Comparison of ENCODE assay signal across 8 cellular contexts in genomic region chr6:126312013-126312665, GRCh38. TPM values are rescaled to one million over a fixed set of nuclear protein-coding genes. Genes with fewer than 3 reads are reported as not detected.
DNase-seq lines count a peak whose midpoint lies in the region; ATAC-seq and TF ChIP-seq lines count a peak whose summit lies in the region.

No MANE protein-coding gene starts in this region.

- no peaks in the 10 kb centered on the region for H3K79me2 ChIP-seq in GM23248 (ENCODE audit: insufficient read depth)

- no peak overlapping the region for H2AFZ ChIP-seq in GM23248

- ATAC-seq in gastroesophageal sphincter: no peak

- TF ChIP-seq CTCF in GM13976 (IDR thresholded peaks at IDR 0.05; ENCODE audit: borderline replicate concordance, control extremely low read depth, extremely low read depth, insufficient read depth, missing control alignments): no peak
- TF ChIP-seq CTCF in epithelial cell of esophagus (IDR thresholded peaks at IDR 0.05; ENCODE audit: insufficient read depth, low read depth, low read length, missing control alignments): peak; percentile 54
- TF ChIP-seq CTCF in prostate gland (IDR thresholded peaks at IDR 0.05): no peak
- TF ChIP-seq CTCF in gastroesophageal sphincter (IDR thresholded peaks at IDR 0.05): no peak

- no peaks in the 10 kb centered on the region for H3K9me2 ChIP-seq in GM23248 (ENCODE audit: insufficient read depth)

- H3K27ac ChIP-seq in GM23248 (no peak overlapping the region), prostate gland (no peak overlapping the region), gastroesophageal sphincter (no peak overlapping the region)

- H3K27me3 ChIP-seq in GM23248 (replicated peaks; ENCODE audit: insufficient read depth) (no peaks in the 10 kb centered on the region), prostate gland (replicated peaks; ENCODE audit: insufficient read depth) (no peaks in the 10 kb centered on the region), gastroesophageal sphincter (no peaks in the 10 kb centered on the region)

- WGBS in GM23248 (ENCODE audit: low coverage in 1 of 2, low lambda C conversion rate in 2 of 2, missing lambda C conversion rate in 2 of 2), 2 experiments: 88 to 93% methylated on average over 1 of the region's 1 CpG
- WGBS in prostate gland: 69% methylated on average over 1 of the region's 1 CpG
- WGBS in gastroesophageal sphincter (ENCODE audit: low coverage in 1 of 2), 2 donors: 88 to 91% methylated on average over 1 of the region's 1 CpG

- H3K4me2 ChIP-seq in GM23248 (ENCODE audit: unreplicated experiment): no peak overlapping the region

- H3K4me1 ChIP-seq in GM23248 (ENCODE audit: insufficient read depth): no peaks in the 10 kb centered on the region
- H3K4me1 ChIP-seq in prostate gland (replicated peaks): no peaks in the 10 kb centered on the region
- no peaks in the 10 kb centered on the region for H3K4me1 ChIP-seq in gastroesophageal sphincter

- H3K9me3 ChIP-seq in GM23248 (ENCODE audit: low read depth) (no peaks in the 10 kb centered on the region), prostate gland (no peaks in the 10 kb centered on the region), gastroesophageal sphincter (no peaks in the 10 kb centered on the region)

- no peak overlapping the region for H3K9ac ChIP-seq in GM23248

- no peaks in the 10 kb centered on the region for H3F3A ChIP-seq in GM23248 (ENCODE audit: insufficient read depth)

- no peaks in the 10 kb centered on the region for H4K20me1 ChIP-seq in GM23248 (ENCODE audit: insufficient read depth)

- H3K4me3 ChIP-seq in GM23248 (no peak overlapping the region), epithelial cell of esophagus (ENCODE audit: low read length) (no peak overlapping the region), prostate gland (no peak overlapping the region), gastroesophageal sphincter (no peak overlapping the region)

- in situ Hi-C loops in GM13976 (cut with MboI; ENCODE audit: low sequenced_read_pairs, unreplicated experiment): no loop called here
- in situ Hi-C loops in GM23248 (cut with MboI): no loop called here
- in situ Hi-C loops in KBM-7 (cut with MboI; ENCODE audit: low pct_unique_long_range_greater_than_20kb, low sequenced_read_pairs): no loop called here

- peak; percentile 33 for DNase-seq in GM13976 (ENCODE audit: low spot score)
- peak; percentile 16 for DNase-seq in GM23248
- DNase-seq in KBM-7: peak; percentile 9
- peak; percentile 53 for DNase-seq in epithelial cell of esophagus (ENCODE audit: low read depth)
- no peak for DNase-seq in prostate gland (ENCODE audit: low spot score)
- DNase-seq in activated CD4-positive, CD25-positive, alpha-beta regulatory T cell treated with anti-CD3 and anti-CD28 coated beads, Interleukin-2, amount 50 U/mL, for 72 hours: no peak
- DNase-seq in NCI-H1436 treated with DMSO at 0.1 percent for 48 hours (lab: John Stamatoyannopoulos, UW): no peak

- TF ChIP-seq EP300 in gastroesophageal sphincter (IDR thresholded peaks at IDR 0.05): no peak

- no peaks in the 10 kb centered on the region for H3K36me3 ChIP-seq in GM23248 (ENCODE audit: low read depth)
- no peaks in the 10 kb centered on the region for H3K36me3 ChIP-seq in prostate gland
- no peaks in the 10 kb centered on the region for H3K36me3 ChIP-seq in gastroesophageal sphincter

- TF ChIP-seq POLR2A in prostate gland (IDR thresholded peaks at IDR 0.05) (no peak), gastroesophageal sphincter (IDR thresholded peaks at IDR 0.05) (no peak)

- intact Hi-C loops in prostate gland (cut with DNase I): no loop called here

RNA-seq across cellular contexts. Expression of gene CENPW, which starts 27.8 kb away (rescaled TPM):
- 7.3 TPM in 1 of 2 replicates, not detected in the other for total RNA-seq in GM23248 (2014; rRNA removed; shearing (Covaris generic))
- polyA plus RNA-seq in GM23248 (2016; fragmentation: Nextera tagmentation; extraction: Ambion mirVana): 29.7 and 30.6 TPM in 2 replicates
- total RNA-seq in prostate gland: 1 to 10 TPM in 1 of 2 donors, not detected in 1; 2.1 TPM
- total RNA-seq in gastroesophageal sphincter: 10 to 100 TPM in 1 of 4 donors, 1 to 10 TPM in 2, under 1 TPM in 1; 0.69 to 14.3 (median 4.9) TPM

Comparison
In these comparisons a context has a peak if more than half of its experiments do, and no peak if none do; other contexts are left out.
1. DNase-seq: peak in GM13976 (single experiment), GM23248 (single experiment), KBM-7 (single experiment) and epithelial cell of esophagus (single experiment); none in prostate gland (single experiment), activated CD4-positive, CD25-positive, alpha-beta regulatory T cell treated with anti-CD3 and anti-CD28 coated beads, Interleukin-2, amount 50 U/mL, for 72 hours (single experiment) and NCI-H1436 treated with DMSO at 0.1 percent for 48 hours (single experiment).